ENCODE assay signal across 9 cellular contexts in genomic region chr7:128940494-128941322, GRCh38. TPM values are rescaled to one million over a fixed set of nuclear protein-coding genes. Genes with fewer than 3 reads are reported as not detected.
A peak's percentile ranks its signal among the peaks of the same experiment; 100 is the strongest.
DNase-seq lines count a peak whose midpoint lies in the region; ATAC-seq and TF ChIP-seq lines count a peak whose summit lies in the region.
"Had no signal": no experiment of that assay in that cellular context is flagged by ENCODE, and none has a peak within 500 bp of the region (broad histone marks: within the 10 kb centered on the region; RNA-seq: fewer than 3 reads in every experiment).

No MANE protein-coding gene starts in this region.

- no peaks in the 10 kb centered on the region for H3K9me3 ChIP-seq in esophagus squamous epithelium
- H3K9me3 ChIP-seq: vagina had no signal

- TF ChIP-seq CTCF in esophagus squamous epithelium (IDR thresholded peaks at IDR 0.05): no peak

- peak overlapping the region in 3 of 4 donors; percentile 7 to 83 (median 78) for H3K27ac ChIP-seq in esophagus squamous epithelium
- H3K27ac ChIP-seq: vagina had no signal

- intact Hi-C loops in esophagus squamous epithelium (cut with DNase I): no loop called here

- 69 to 78% methylated on average over 5 to 10 of the region's 20 CpGs for WGBS in esophagus squamous epithelium, 2 donors

- peak overlapping the region in 2 of 4 donors; percentile 67 to 88 for H3K4me3 ChIP-seq in esophagus squamous epithelium
- H3K4me3 ChIP-seq: vagina had no signal

- no peaks in the 10 kb centered on the region for H3K9me3 Mint-ChIP-seq in stimulated activated naive CD8-positive, alpha-beta T cell treated with anti-CD3 and anti-CD28 coated beads, Interleukin-15, amount 100 ng/mL, for 72 hours

- DNase-seq in SKM-1 treated with dmso at 0.1 percent for 144 hours (lab: John Stamatoyannopoulos, UW; ENCODE audit: unreplicated experiment) (peak; percentile 25), SKM-1 (lab: John Stamatoyannopoulos, UW; ENCODE audit: unreplicated experiment) (no peak), NAMALWA (ENCODE audit: low spot score) (peak; percentile 87), esophagus squamous epithelium (lab: John Stamatoyannopoulos, UW) (peak; percentile 28)
- DNase-seq in stimulated activated naive CD8-positive, alpha-beta T cell treated with anti-CD3 and anti-CD28 coated beads, Interleukin-15, amount 100 ng/mL, for 72 hours: no peak
- DNase-seq in NK-92 treated with Interleukin-12 subunit alpha and Interleukin-12 subunit beta, amount 100 ng/mL, for 24 hours (lab: John Stamatoyannopoulos, UW): no peak
- DNase-seq in stimulated activated CD4-positive, alpha-beta T cell treated with anti-CD3 and anti-CD28 coated beads, Interleukin-4, amount 100 ng/mL, for 1 hour: no peak

- peak; percentile 51 for ATAC-seq in HG02571 (IDR thresholded peaks at IDR 0.05; ENCODE audit: unreplicated experiment)
- no peak for ATAC-seq in stimulated activated naive CD8-positive, alpha-beta T cell treated with anti-CD3 and anti-CD28 coated beads, Interleukin-15, amount 100 ng/mL, for 72 hours

- H3K4me3 Mint-ChIP-seq in stimulated activated naive CD8-positive, alpha-beta T cell treated with anti-CD3 and anti-CD28 coated beads, Interleukin-15, amount 100 ng/mL, for 72 hours: peak overlapping the region; percentile 45 to 84

- peaks cover 40% of the 10 kb centered on the region for H3K4me1 Mint-ChIP-seq in stimulated activated naive CD8-positive, alpha-beta T cell treated with anti-CD3 and anti-CD28 coated beads, Interleukin-15, amount 100 ng/mL, for 72 hours

- peaks cover 0 to 41% (median 0%) of the 10 kb centered on the region in 4 donors for H3K27me3 ChIP-seq in esophagus squamous epithelium
- H3K27me3 ChIP-seq: vagina had no signal

- peak overlapping the region in 1 of 2 donors; percentile 87 for H3K27ac Mint-ChIP-seq in stimulated activated naive CD8-positive, alpha-beta T cell treated with anti-CD3 and anti-CD28 coated beads, Interleukin-15, amount 100 ng/mL, for 72 hours

- H3K36me3 ChIP-seq in esophagus squamous epithelium: peaks cover 0 to 20% (median 0%) of the 10 kb centered on the region in 3 donors
- H3K36me3 ChIP-seq: vagina had no signal

- no peak for TF ChIP-seq POLR2A in esophagus squamous epithelium (IDR thresholded peaks at IDR 0.05)

- H3K27me3 Mint-ChIP-seq in stimulated activated naive CD8-positive, alpha-beta T cell treated with anti-CD3 and anti-CD28 coated beads, Interleukin-15, amount 100 ng/mL, for 72 hours: peaks cover 53% of the 10 kb centered on the region

- peaks cover 4 to 40% (median 7%) of the 10 kb centered on the region in 3 donors for H3K4me1 ChIP-seq in esophagus squamous epithelium

RNA-seq across cellular contexts. Expression of gene IRF5, which starts 3.0 kb away (rescaled TPM):
- 10 to 100 TPM; 12.2 to 20.5 (median 16.9) TPM for total RNA-seq in esophagus squamous epithelium

RNA-seq across cellular contexts. Expression of gene KCP, which starts 30.2 kb away (rescaled TPM):
- 1 to 10 TPM in 2 of 4 donors, under 1 TPM in 2; 0.47 to 1.5 (median 0.87) TPM for total RNA-seq in esophagus squamous epithelium

Comparison
In these comparisons a context has a peak if more than half of its experiments do, and no peak if none do; other contexts are left out.
1. DNase-seq: peak in SKM-1 treated with dmso at 0.1 percent for 144 hours (single experiment), NAMALWA (single experiment) and esophagus squamous epithelium (single experiment); none in SKM-1 (single experiment), stimulated activated naive CD8-positive, alpha-beta T cell treated with anti-CD3 and anti-CD28 coated beads, Interleukin-15, amount 100 ng/mL, for 72 hours (0 of 2), NK-92 treated with Interleukin-12 subunit alpha and Interleukin-12 subunit beta, amount 100 ng/mL, for 24 hours (single experiment) and stimulated activated CD4-positive, alpha-beta T cell treated with anti-CD3 and anti-CD28 coated beads, Interleukin-4, amount 100 ng/mL, for 1 hour (single experiment).